13 cellular contexts compared by ENCODE assay signal in genomic region chr10:47462577-47463358, GRCh38. TPM values are rescaled to one million over a fixed set of nuclear protein-coding genes. Genes with fewer than 3 reads are reported as not detected.
DNase-seq lines count a peak whose midpoint lies in the region; ATAC-seq, FAIRE-seq and TF ChIP-seq lines count a peak whose summit lies in the region.
"Not testable (repeated sequence)": the region's sequence is repeated elsewhere in the genome, so short reads cannot be mapped to it uniquely, and the experiment has no call there.
"Had no signal": no experiment of that assay in that cellular context is flagged by ENCODE, and none has a peak within 500 bp of the region (broad histone marks: within the 10 kb centered on the region; RNA-seq: fewer than 3 reads in every experiment).

No MANE protein-coding gene starts in this region.

- H3K36me3 Mint-ChIP-seq in HFFc6 (ENCODE audit: low read depth); astrocyte (ENCODE audit: low read depth, unreplicated experiment): not testable (repeated sequence)

- in situ Hi-C loops in Panc1 (cut with HindIII; ENCODE audit: low pct_unique_long_range_greater_than_20kb, low sequenced_read_pairs); HepG2 (cut with HindIII; ENCODE audit: extremely low pct_ligation_motif_present, low pct_unique_long_range_greater_than_20kb): not testable (repeated sequence)

- not testable (repeated sequence) for H3K27me3 ChIP-seq in Panc1 (ENCODE audit: control insufficient read depth, insufficient read depth, low read length); astrocyte (ENCODE audit: insufficient read depth, low read length); HepG2 (ENCODE audit: control insufficient read depth in 1 of 2, insufficient read depth in 2 of 2, low read length in 2 of 2); upper lobe of left lung

- not testable (repeated sequence) for H3K4me3 Mint-ChIP-seq in HFFc6; astrocyte (ENCODE audit: unreplicated experiment)

- BruUV-seq in Panc1 (replicated peaks; lab: Mats Ljungman, UMichigan); HepG2 (replicated peaks; lab: Mats Ljungman, UMichigan): not testable (repeated sequence)

- POLR2A ChIA-PET in Panc1 (lab: Charles Lee); HepG2 (lab: Yijun Ruan, JAX): not testable (repeated sequence)

- not testable (repeated sequence) for H3K4me3 ChIP-seq in Panc1 (ENCODE audit: low read depth in 2 of 2, low read length in 2 of 2); astrocyte (ENCODE audit: insufficient read depth, low read depth, low read length); HepG2 (replicated peaks in 1 of 3; ENCODE audit: insufficient read depth in 1 of 3, low read depth in 2 of 3, low read length in 3 of 3); mucosa of descending colon; upper lobe of left lung

- H3K36me3 ChIP-seq in Panc1 (ENCODE audit: control insufficient read depth, insufficient read depth, low read length); astrocyte (ENCODE audit: insufficient read depth, low read length); HepG2 (replicated peaks in 1 of 2; ENCODE audit: control insufficient read depth in 1 of 2, insufficient read depth in 2 of 2, low read length in 2 of 2); mucosa of descending colon (ENCODE audit: low read depth); upper lobe of left lung: not testable (repeated sequence)

- H3K27me3 Mint-ChIP-seq in HFFc6 (ENCODE audit: insufficient read depth); astrocyte (ENCODE audit: low read depth, unreplicated experiment): not testable (repeated sequence)

- H3K4me1 Mint-ChIP-seq in HFFc6 (ENCODE audit: low read depth) (peaks cover 37% of the 10 kb centered on the region), astrocyte (ENCODE audit: low read depth, unreplicated experiment) (peaks cover 17% of the 10 kb centered on the region)

- not testable (repeated sequence) for H3K4me2 ChIP-seq in astrocyte (ENCODE audit: low read length); HepG2 (ENCODE audit: low read depth, low read length)

- FAIRE-seq in astrocyte (lab: Jason Lieb, UNC); HepG2 (lab: Jason Lieb, UNC): not testable (repeated sequence)

- not testable (repeated sequence) for DNase-seq in HFFc6; Panc1 (ENCODE audit: low read depth, low spot score); astrocyte (ENCODE audit: low read depth); left cardiac atrium; HepG2 (ENCODE audit: low spot score); mucosa of descending colon; upper lobe of left lung

- intact Hi-C loops in Panc1 (cut with micrococcal nuclease; ENCODE audit: unreplicated experiment); left cardiac atrium (cut with DNase I); HepG2 (cut with micrococcal nuclease; ENCODE audit: unreplicated experiment); mucosa of descending colon (cut with DNase I, micrococcal nuclease): not testable (repeated sequence)

- H4K20me1 ChIP-seq in astrocyte (ENCODE audit: insufficient read depth, low read length); HepG2 (ENCODE audit: insufficient read depth, low read length): not testable (repeated sequence)

- not testable (repeated sequence) for H3K9ac ChIP-seq in astrocyte (ENCODE audit: low read length); HepG2 (ENCODE audit: insufficient read depth, low read depth, low read length)

- not testable (repeated sequence) for TF ChIP-seq CTCF in HFFc6 (IDR thresholded peaks at IDR 0.05); Panc1 (IDR thresholded peaks at IDR 0.05); astrocyte (IDR thresholded peaks at IDR 0.05; ENCODE audit: insufficient read depth, low read depth, low read length); HepG2 (CRISPR knock-in tag; IDR thresholded peaks at IDR 0.05); mucosa of descending colon (IDR thresholded peaks at IDR 0.05); upper lobe of left lung (IDR thresholded peaks at IDR 0.05)

- WGBS in HepG2 (ENCODE audit: low lambda C conversion rate): no CpG with 5 or more reads among the region's 9 CpGs
- no CpG with 5 or more reads among the region's 9 CpGs for WGBS in upper lobe of left lung, 2 donors

- not testable (repeated sequence) for H3K9me3 Mint-ChIP-seq in HFFc6; astrocyte (ENCODE audit: unreplicated experiment)

- CTCF ChIA-PET in Panc1 (lab: Charles Lee); HepG2 (lab: Yijun Ruan, JAX; ENCODE audit: low intra/inter-chr PET ratio, low total read pairs): not testable (repeated sequence)

- not testable (repeated sequence) for TF ChIP-seq POLR2A in HepG2 (IDR thresholded peaks at IDR 0.05; ENCODE audit: insufficient read depth in 1 of 2, low read depth in 2 of 2, low read length in 2 of 2); upper lobe of left lung (IDR thresholded peaks at IDR 0.05)

- H3K4me1 ChIP-seq in Panc1 (ENCODE audit: control insufficient read depth, insufficient read depth, low read length); HepG2 (ENCODE audit: insufficient read depth, low read length); mucosa of descending colon (ENCODE audit: low read depth); upper lobe of left lung: not testable (repeated sequence)
- H3K4me1 ChIP-seq in astrocyte (ENCODE audit: insufficient read depth, low read length): peaks cover 12% of the 10 kb centered on the region

- not testable (repeated sequence) for H2AFZ ChIP-seq in astrocyte (ENCODE audit: low read depth, low read length); HepG2 (ENCODE audit: low read length)

- not testable (repeated sequence) for TF ChIP-seq EP300 in HepG2 (IDR thresholded peaks at IDR 0.05; ENCODE audit: low read depth in 2 of 2, low read length in 2 of 2); HepG2 (CRISPR knock-in tag; IDR thresholded peaks at IDR 0.05; ENCODE audit: borderline replicate concordance); upper lobe of left lung (IDR thresholded peaks at IDR 0.05)

- TF ChIP-seq RAD21 in HepG2 (CRISPR knock-in tag; IDR thresholded peaks at IDR 0.05): not testable (repeated sequence)

- ATAC-seq in Panc1: peak; percentile 86
- peak; percentile 28 to 86 for ATAC-seq in left cardiac atrium
- ATAC-seq in HepG2: peak; percentile 70
- peak; percentile 89 for ATAC-seq in mucosa of descending colon
- ATAC-seq in upper lobe of left lung (ENCODE audit: low FRiP score in 2 of 2): peak; percentile 44 to 58

- peak overlapping the region; percentile 36; the same call in 1 of the 2 replicates for H3K27ac Mint-ChIP-seq in HFFc6
- not testable (repeated sequence) for H3K27ac Mint-ChIP-seq in astrocyte (ENCODE audit: unreplicated experiment)

- not testable (repeated sequence) for H3K9me3 ChIP-seq in Panc1 (ENCODE audit: control insufficient read depth, insufficient read depth, low read depth, low read length); astrocyte (ENCODE audit: insufficient read depth, low read depth, low read length); HepG2 (ENCODE audit: low read length); mucosa of descending colon; upper lobe of left lung

- H3K27ac ChIP-seq in Panc1 (ENCODE audit: low read length); HepG2 (ENCODE audit: extremely low read length, insufficient read depth, low read length); upper lobe of left lung: not testable (repeated sequence)
- peak overlapping the region; percentile 38 for H3K27ac ChIP-seq in astrocyte (ENCODE audit: low read depth, low read length)

- not testable (repeated sequence) for H3K79me2 ChIP-seq in astrocyte (ENCODE audit: insufficient read depth, low read length); HepG2 (ENCODE audit: insufficient read depth, low read length)

RNA-seq across cellular contexts. Expression of gene ANXA8, which starts 21.1 kb away (rescaled TPM):
- total RNA-seq in HFFc6 (2021; fragmentation: NEBNext Ultra II Directional; extraction: Animal tissue kit (Norgen Biotek cat#: 25700)): 1 to 10 TPM in 1 of 6 experiments, under 1 TPM in 4, not detected in 1; 0.45 to 1.1 (median 0.53) TPM
- total RNA-seq in Panc1 (2021; ENCODE audit: unreplicated experiment) (0.72 TPM), astrocyte (0.55 and 1.0 TPM in 2 replicates), left cardiac atrium (1 to 10 TPM; 4.1 to 7.0 TPM), HepG2 (2016; rRNA removed; fragmentation: Illumina TruSeq; extraction: Trizol) (not detected in 2 replicates), mucosa of descending colon (under 1 TPM in 1 of 3 donors, not detected in 2; 0.19 TPM), upper lobe of left lung (10 to 100 TPM in 3 of 6 donors, 1 to 10 TPM in 3; 4.2 to 25.6 (median 10.7) TPM)
- not detected for polyA plus RNA-seq in Panc1 (2012; ENCODE audit: insufficient read length)
- total RNA-seq in HepG2 (2016; cell fraction: cytosol; rRNA removed; fragmentation: Illumina TruSeq; extraction: Trizol; ENCODE audit: low read depth): not detected in 2 replicates
- 0.09 TPM in 1 of 2 replicates, not detected in the other for total RNA-seq in HepG2 (2016; cell fraction: insoluble cytoplasmic fraction; rRNA removed; fragmentation: Illumina TruSeq; extraction: Trizol)
- 0.10 TPM in 1 of 2 replicates, not detected in the other for total RNA-seq in HepG2 (2016; cell fraction: membrane; rRNA removed; fragmentation: Illumina TruSeq; extraction: Trizol)
- not detected in 2 replicates for total RNA-seq in HepG2 (2016; cell fraction: nucleus; rRNA removed; fragmentation: Illumina TruSeq; extraction: Trizol)
- polyA plus RNA-seq in HepG2 (2011; rRNA removed): not detected in 2 replicates
- not detected in 2 replicates for polyA plus RNA-seq in HepG2 (2011; cell fraction: cytosol; rRNA removed)
- 0.09 and 0.11 TPM in 2 replicates for polyA plus RNA-seq in HepG2 (2011; cell fraction: nucleus; rRNA removed)
- polyA plus RNA-seq in HepG2 (2012): not detected in 2 replicates
- not detected in 2 replicates for polyA plus RNA-seq in HepG2 (2016; cell fraction: cytosol; fragmentation: Illumina TruSeq; extraction: Trizol; ENCODE audit: low read depth)
- not detected in 2 replicates for polyA plus RNA-seq in HepG2 (2016; cell fraction: insoluble cytoplasmic fraction; fragmentation: Illumina TruSeq; extraction: Trizol; ENCODE audit: low read depth)
- not detected in 2 replicates for polyA plus RNA-seq in HepG2 (2016; cell fraction: membrane; fragmentation: Illumina TruSeq; extraction: Trizol; ENCODE audit: low read depth)
- polyA plus RNA-seq in HepG2 (2016; cell fraction: nucleus; fragmentation: Illumina TruSeq; extraction: Trizol; ENCODE audit: insufficient read depth, low read depth): not detected in 2 replicates
- polyA minus RNA-seq in HepG2 (2011; rRNA and poly(A)+ RNA removed; ENCODE audit: low replicate concordance): 44.5 TPM in 1 of 2 replicates, not detected in the other
- polyA minus RNA-seq in HepG2 (2011; cell fraction: cytosol; rRNA and poly(A)+ RNA removed): not detected in 2 replicates
- not detected in 2 replicates for polyA minus RNA-seq in HepG2 (2011; cell fraction: nucleus; rRNA and poly(A)+ RNA removed)
- total RNA-seq: A673; CD8-positive, alpha-beta T cell had no signal

RNA-seq across cellular contexts. Expression of gene FAM25G, which starts 28.7 kb away (rescaled TPM):
- total RNA-seq in HFFc6 (2021; fragmentation: NEBNext Ultra II Directional; extraction: Animal tissue kit (Norgen Biotek cat#: 25700)): not detected
- total RNA-seq in Panc1 (2021; ENCODE audit: unreplicated experiment) (not detected), astrocyte (not detected in 2 replicates), left cardiac atrium (not detected), HepG2 (2016; rRNA removed; fragmentation: Illumina TruSeq; extraction: Trizol) (not detected in 2 replicates), mucosa of descending colon (1 to 10 TPM in 1 of 3 donors, not detected in 2; 4.3 TPM), upper lobe of left lung (not detected)
- not detected for polyA plus RNA-seq in Panc1 (2012; ENCODE audit: insufficient read length)
- not detected in 2 replicates for total RNA-seq in HepG2 (2016; cell fraction: cytosol; rRNA removed; fragmentation: Illumina TruSeq; extraction: Trizol; ENCODE audit: low read depth)
- not detected in 2 replicates for total RNA-seq in HepG2 (2016; cell fraction: insoluble cytoplasmic fraction; rRNA removed; fragmentation: Illumina TruSeq; extraction: Trizol)
- total RNA-seq in HepG2 (2016; cell fraction: membrane; rRNA removed; fragmentation: Illumina TruSeq; extraction: Trizol): not detected in 2 replicates
- total RNA-seq in HepG2 (2016; cell fraction: nucleus; rRNA removed; fragmentation: Illumina TruSeq; extraction: Trizol): not detected in 2 replicates
- polyA plus RNA-seq in HepG2 (2011; rRNA removed): not detected in 2 replicates
- polyA plus RNA-seq in HepG2 (2011; cell fraction: cytosol; rRNA removed): not detected in 2 replicates
- not detected in 2 replicates for polyA plus RNA-seq in HepG2 (2011; cell fraction: nucleus; rRNA removed)
- polyA plus RNA-seq in HepG2 (2012): not detected in 2 replicates
- not detected in 2 replicates for polyA plus RNA-seq in HepG2 (2016; cell fraction: cytosol; fragmentation: Illumina TruSeq; extraction: Trizol; ENCODE audit: low read depth)
- not detected in 2 replicates for polyA plus RNA-seq in HepG2 (2016; cell fraction: insoluble cytoplasmic fraction; fragmentation: Illumina TruSeq; extraction: Trizol; ENCODE audit: low read depth)
- polyA plus RNA-seq in HepG2 (2016; cell fraction: membrane; fragmentation: Illumina TruSeq; extraction: Trizol; ENCODE audit: low read depth): not detected in 2 replicates
- not detected in 2 replicates for polyA plus RNA-seq in HepG2 (2016; cell fraction: nucleus; fragmentation: Illumina TruSeq; extraction: Trizol; ENCODE audit: insufficient read depth, low read depth)
- not detected in 2 replicates for polyA minus RNA-seq in HepG2 (2011; rRNA and poly(A)+ RNA removed; ENCODE audit: low replicate concordance)
- polyA minus RNA-seq in HepG2 (2011; cell fraction: cytosol; rRNA and poly(A)+ RNA removed): not detected in 2 replicates
- not detected in 2 replicates for polyA minus RNA-seq in HepG2 (2011; cell fraction: nucleus; rRNA and poly(A)+ RNA removed)
- total RNA-seq: A673; CD8-positive, alpha-beta T cell; H9; HT1080 had no signal
- polyA plus RNA-seq: BJ, CD14-positive monocyte had no signal
